ENCODE assay signal across 12 cellular contexts in genomic region chr6:135686784-135687301, GRCh38.
DNase-seq lines count a peak whose midpoint lies in the region; ATAC-seq, FAIRE-seq and TF ChIP-seq lines count a peak whose summit lies in the region.
"Had no signal": no experiment of that assay in that cellular context is flagged by ENCODE, and none has a peak within 500 bp of the region (broad histone marks: within the 10 kb centered on the region; RNA-seq: fewer than 3 reads in every experiment).

No MANE protein-coding gene starts in this region.

- H3K9me2 ChIP-seq in PC-3 (replicated peaks; ENCODE audit: low read length): no peaks in the 10 kb centered on the region

- POLR2A ChIA-PET in PC-3 (lab: Charles Lee; ENCODE audit: unreplicated experiment): no interaction called here

- H3K4me2 ChIP-seq in PC-3 (ENCODE audit: low read length): no peak overlapping the region

- H4K20me1 ChIP-seq in PC-3 (ENCODE audit: low read length): no peaks in the 10 kb centered on the region

- no peak overlapping the region for H2AFZ ChIP-seq in PC-3 (ENCODE audit: low read length)

- H3K9ac ChIP-seq in PC-3 (ENCODE audit: low read length): no peak overlapping the region
- H3K9ac ChIP-seq in kidney (ENCODE audit: low read length in 2 of 2): no peak overlapping the region

- H3K4me3 ChIP-seq in PC-3 (ENCODE audit: low read length): no peak overlapping the region
- no peak overlapping the region for H3K4me3 ChIP-seq in kidney (ENCODE audit: low read length in 2 of 2)
- H3K4me3 ChIP-seq: SJSA1 had no signal

- peak; percentile 26 for DNase-seq in GM04504 (ENCODE audit: low read depth)
- DNase-seq in PC-3: peak; percentile 17
- DNase-seq in fibroblast of peridontal ligament (ENCODE audit: extremely low read depth): peak; percentile 84
- no peak for DNase-seq in sciatic nerve (ENCODE audit: low spot score)
- DNase-seq in kidney: no peak
- no peak for DNase-seq in frontal cortex (ENCODE audit: low spot score in 2 of 2)
- DNase-seq: activated CD4-positive, alpha-beta T cell treated with anti-CD3 and anti-CD28 coated beads for 48 hours; NCI-H446 had no signal

- peaks cover 7% of the 10 kb centered on the region; the same call in 1 of the 2 replicates for H3K4me1 ChIP-seq in PC-3 (ENCODE audit: insufficient read depth, low read length)
- peaks cover 0 to 2% of the 10 kb centered on the region in 2 donors for H3K4me1 ChIP-seq in kidney (ENCODE audit: control insufficient read depth in 1 of 2, insufficient read depth in 1 of 2, low read depth in 1 of 2, low read length in 2 of 2)
- H3K4me1 ChIP-seq: SJSA1 had no signal

- H3K9me3 ChIP-seq in PC-3 (ENCODE audit: low read length) (no peaks in the 10 kb centered on the region), kidney (ENCODE audit: control insufficient read depth in 1 of 2, low read length in 2 of 2) (no peaks in the 10 kb centered on the region)
- H3K9me3 ChIP-seq: SJSA1 had no signal

- CTCF ChIA-PET in PC-3 (lab: Charles Lee): no interaction called here

- no peaks in the 10 kb centered on the region for H3K36me3 ChIP-seq in PC-3 (ENCODE audit: low read depth, low read length)
- no peaks in the 10 kb centered on the region for H3K36me3 ChIP-seq in kidney (ENCODE audit: control insufficient read depth in 1 of 2, insufficient read depth in 2 of 2, low read length in 2 of 2)
- H3K36me3 ChIP-seq: SJSA1 had no signal

- no peak for TF ChIP-seq CTCF in PC-3 (conservative IDR thresholded peaks at IDR 0.05; ENCODE audit: low read depth, low read length)
- no peak for TF ChIP-seq CTCF in kidney (IDR thresholded peaks at IDR 0.05; ENCODE audit: borderline replicate concordance, extremely low read depth, insufficient read depth)

- H3F3A ChIP-seq in PC-3 (ENCODE audit: low read length, unreplicated experiment): no peaks in the 10 kb centered on the region

- intact Hi-C loops in PC-3 (cut with micrococcal nuclease): no loop called here
- intact Hi-C loops in sciatic nerve (cut with DNase I): no loop called here
- intact Hi-C loops in kidney (cut with DNase I): no loop called here

- FAIRE-seq in kidney (lab: Jason Lieb, UNC): no peak
- FAIRE-seq in frontal cortex (lab: Jason Lieb, UNC): no peak
- FAIRE-seq: GM12892 had no signal

- ATAC-seq in PC-3 (peak; percentile 48), sciatic nerve (peak; percentile 82), GM18909 (IDR thresholded peaks at IDR 0.05; ENCODE audit: poor library complexity, unreplicated experiment) (no peak), GM19395 (IDR thresholded peaks at IDR 0.05; ENCODE audit: unreplicated experiment) (no peak)

- H3K27ac ChIP-seq in PC-3 (ENCODE audit: low read length) (peak overlapping the region; percentile 42), kidney (ENCODE audit: low read depth in 2 of 2, low read length in 2 of 2) (peak overlapping the region in 1 of 2 donors; percentile 2)
- H3K27ac ChIP-seq: SJSA1 had no signal

- H3K79me2 ChIP-seq in PC-3 (ENCODE audit: low read length): no peaks in the 10 kb centered on the region

- no TSS peak for BruUV-seq in PC-3 (replicated peaks; lab: Mats Ljungman, UMichigan)

- no peaks in the 10 kb centered on the region for H3K27me3 ChIP-seq in PC-3 (ENCODE audit: low read length)
- H3K27me3 ChIP-seq: SJSA1 had no signal

Comparison
In these comparisons a context has a peak if more than half of its experiments do, and no peak if none do; other contexts are left out.
1. DNase-seq: peak in GM04504 (single experiment), PC-3 (single experiment) and fibroblast of peridontal ligament (single experiment); none in sciatic nerve (single experiment), kidney (single experiment) and frontal cortex (0 of 2).
2. ATAC-seq: peak in PC-3 (single experiment) and sciatic nerve (single experiment); none in GM18909 (single experiment) and GM19395 (single experiment).